ENCODE assay signal across 10 cellular contexts in the genomic region with DNA sequence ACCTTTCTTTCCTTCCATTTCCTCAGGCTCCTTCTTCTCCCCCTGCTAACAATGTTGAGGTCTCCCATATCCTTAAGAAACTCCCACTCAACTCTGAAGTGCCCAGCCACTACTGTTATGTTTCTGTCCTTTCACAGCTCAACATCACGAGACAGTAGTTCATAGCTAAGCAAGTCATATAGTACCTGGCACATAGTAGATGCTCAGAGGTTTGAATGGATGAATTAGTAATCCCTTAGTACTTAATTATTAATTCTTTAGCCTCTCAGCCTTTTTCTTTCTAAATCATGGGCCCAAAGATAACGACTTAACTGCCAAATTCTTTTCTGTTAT. TPM values are rescaled to one million over a fixed set of nuclear protein-coding genes. Genes with fewer than 3 reads are reported as not detected.
A peak's percentile ranks its signal among the peaks of the same experiment; 100 is the strongest.
DNase-seq lines count a peak whose midpoint lies in the region; ATAC-seq, FAIRE-seq and TF ChIP-seq lines count a peak whose summit lies in the region.
"Had no signal": no experiment of that assay in that cellular context is flagged by ENCODE, and none has a peak within 500 bp of the region (broad histone marks: within the 10 kb centered on the region; RNA-seq: fewer than 3 reads in every experiment).

No MANE protein-coding gene starts in this region.

- no peaks in the 10 kb centered on the region for H3K27me3 ChIP-seq in fibroblast of lung (ENCODE audit: control insufficient read depth, insufficient read depth, low read length)

- FAIRE-seq in HTR-8/SVneo (lab: Jason Lieb, UNC): no peak

- H3K27ac ChIP-seq in fibroblast of lung (ENCODE audit: insufficient read depth, low read length): peak overlapping the region; percentile 53

- peaks cover 36% of the 10 kb centered on the region for H3K79me2 ChIP-seq in fibroblast of lung (ENCODE audit: control insufficient read depth, insufficient read depth, low read length)

- peaks cover 2% of the 10 kb centered on the region for H3K36me3 ChIP-seq in fibroblast of lung (ENCODE audit: control insufficient read depth, insufficient read depth, low read length)

- no peak overlapping the region for H3K4me3 ChIP-seq in fibroblast of lung (replicated peaks in 1 of 4; ENCODE audit: control extremely low read depth in 1 of 4, insufficient read depth in 1 of 4, low read depth in 3 of 4, low read length in 4 of 4)

- H3K4me1 ChIP-seq in fibroblast of lung (ENCODE audit: control insufficient read depth, extremely low read depth, insufficient read depth, low read length): peaks cover 3% of the 10 kb centered on the region

- no peaks in the 10 kb centered on the region for H3K9me3 ChIP-seq in fibroblast of lung (ENCODE audit: control insufficient read depth, insufficient read depth, low read depth, low read length)

- H3K4me2 ChIP-seq in fibroblast of lung (ENCODE audit: extremely low read depth, insufficient read depth, low read length): peak overlapping the region; percentile 72

- DNase-seq in fibroblast of lung (ENCODE audit: low read depth in 2 of 2) (no peak), NCI-H2171 treated with DMSO at 0.1 percent for 48 hours (lab: John Stamatoyannopoulos, UW) (no peak), COLO829 (ENCODE audit: low spot score) (no peak), HTR-8/SVneo (ENCODE audit: insufficient read length, low spot score) (no peak)
- DNase-seq in stimulated activated naive CD4-positive, alpha-beta T cell (lab: John Stamatoyannopoulos, UW): no peak
- DNase-seq: activated CD4-positive, alpha-beta T cell treated with anti-CD3 and anti-CD28 coated beads, Interleukin-2, amount 10 ng/mL, durations not matched to agents 7 days and 5 days; NCI-H526 treated with DMSO at 0.1 percent for 48 hours had no signal

- peak; percentile 87 for ATAC-seq in GM18508 (IDR thresholded peaks at IDR 0.05; ENCODE audit: insufficient read depth, unreplicated experiment)
- ATAC-seq in GM21381 (IDR thresholded peaks at IDR 0.05; ENCODE audit: unreplicated experiment): peak; percentile 78
- ATAC-seq in HG03196 (IDR thresholded peaks at IDR 0.05; ENCODE audit: unreplicated experiment): peak; percentile 85

- no peaks in the 10 kb centered on the region for H4K20me1 ChIP-seq in fibroblast of lung (ENCODE audit: control insufficient read depth, extremely low read depth, insufficient read depth, low read length)

- TF ChIP-seq CTCF in fibroblast of lung (conservative IDR thresholded peaks at IDR 0.05 in 1 of 2, IDR thresholded peaks at IDR 0.05 in 1 of 2; ENCODE audit: low read depth in 1 of 2, low read length in 2 of 2): no peak

- no peak overlapping the region for H2AFZ ChIP-seq in fibroblast of lung (ENCODE audit: low read length)

- H3K9ac ChIP-seq in fibroblast of lung (ENCODE audit: insufficient read depth, low read length): no peak overlapping the region

RNA-seq across cellular contexts. Expression of a gene that starts 22.6 kb away (rescaled TPM):
- 43.9 and 46.9 TPM in 2 replicates for total RNA-seq in fibroblast of lung
- polyA plus RNA-seq in fibroblast of lung: 32.7 and 38.6 TPM in 2 replicates
- 17.8 and 23.0 TPM in 2 replicates for polyA plus RNA-seq in fibroblast of lung (2012)
- polyA minus RNA-seq in fibroblast of lung (ENCODE audit: low replicate concordance): 6.1 and 7.5 TPM in 2 replicates
